ENCODE assay signal across 8 cellular contexts in the genomic region with DNA sequence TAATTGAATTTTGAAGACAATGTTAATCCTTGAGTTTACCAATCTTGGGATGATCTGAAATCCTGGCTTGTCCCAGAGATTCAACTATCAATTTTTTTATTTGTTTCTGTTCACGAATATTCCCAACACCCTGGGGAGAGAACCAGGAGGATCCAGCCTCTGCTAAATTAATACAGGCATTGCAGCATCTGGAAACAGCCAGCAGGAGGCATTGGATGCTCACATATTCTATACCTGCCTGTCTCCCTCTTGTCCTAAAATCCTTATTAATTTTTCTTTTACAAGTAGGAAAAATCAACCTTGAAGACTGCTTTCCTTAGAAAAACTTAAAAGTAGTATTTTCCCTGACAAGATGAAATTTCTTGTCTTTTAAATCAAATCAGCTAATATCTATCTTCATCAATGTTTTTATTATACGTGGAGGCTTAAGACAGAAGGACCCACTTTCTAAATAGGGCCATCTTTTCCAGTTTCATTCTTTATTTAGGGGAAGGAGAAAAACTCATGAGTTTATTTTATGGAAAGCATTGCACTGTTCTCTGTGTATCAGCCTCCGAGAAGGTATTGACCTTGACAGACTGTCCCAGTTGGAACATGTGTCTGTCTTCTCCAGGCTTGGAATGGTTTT.
DNase-seq lines count a peak whose midpoint lies in the region; ATAC-seq, FAIRE-seq and TF ChIP-seq lines count a peak whose summit lies in the region.

No MANE protein-coding gene starts in this region.

- no peaks in the 10 kb centered on the region for H3K27me3 ChIP-seq in BE2C
- peaks cover 5% of the 10 kb centered on the region for H3K27me3 ChIP-seq in upper lobe of right lung

- peak; percentile 80 for FAIRE-seq in GM18507 (lab: Jason Lieb, UNC)

- no peaks in the 10 kb centered on the region for H3K36me3 ChIP-seq in BE2C
- no peaks in the 10 kb centered on the region for H3K36me3 ChIP-seq in upper lobe of right lung

- H3K4me3 ChIP-seq in BE2C (ENCODE audit: low read depth, low read length): no peak overlapping the region
- no peak overlapping the region for H3K4me3 ChIP-seq in cardiac fibroblast (replicated peaks in 1 of 2; ENCODE audit: low read depth in 2 of 2, low read length in 2 of 2)
- no peak overlapping the region for H3K4me3 ChIP-seq in upper lobe of right lung

- intact Hi-C loops in upper lobe of right lung (cut with DNase I): no loop called here

- H3K9me3 ChIP-seq in BE2C (no peaks in the 10 kb centered on the region; the same call in none of the 2 replicates), upper lobe of right lung (no peaks in the 10 kb centered on the region)

- ATAC-seq in left lobe of liver (peak; percentile 84), upper lobe of right lung (peak; percentile 74), HG02763 (IDR thresholded peaks at IDR 0.05; ENCODE audit: unreplicated experiment) (no peak), HG03097 (IDR thresholded peaks at IDR 0.05; ENCODE audit: low FRiP score, unreplicated experiment) (no peak)

- H3K27ac ChIP-seq in upper lobe of right lung: no peak overlapping the region

- no peak for DNase-seq in BE2C
- no peak for DNase-seq in GM18507 (ENCODE audit: extremely low spot score, insufficient read length, low read depth)
- peak; percentile 27 for DNase-seq in NCI-H446 treated with DMSO at 0.1 percent for 48 hours (lab: John Stamatoyannopoulos, UW)
- peak; percentile 71 to 73 for DNase-seq in cardiac fibroblast (ENCODE audit: low read depth in 2 of 2)
- DNase-seq in left lobe of liver (ENCODE audit: low spot score): no peak
- DNase-seq in upper lobe of right lung: no peak

- H3K4me1 ChIP-seq in BE2C (no peaks in the 10 kb centered on the region), upper lobe of right lung (peaks cover 10% of the 10 kb centered on the region)

- peak; percentile 45 for TF ChIP-seq CTCF in BE2C (IDR thresholded peaks at IDR 0.05; ENCODE audit: low read depth, low read length)
- TF ChIP-seq CTCF in cardiac fibroblast (IDR thresholded peaks at IDR 0.05; ENCODE audit: low read depth, low read length): peak; percentile 85
- peak; percentile 78 for TF ChIP-seq CTCF in upper lobe of right lung (IDR thresholded peaks at IDR 0.05)

Comparison
In these comparisons a context has a peak if more than half of its experiments do, and no peak if none do; other contexts are left out.
1. DNase-seq: peak in NCI-H446 treated with DMSO at 0.1 percent for 48 hours (single experiment) and cardiac fibroblast (2 of 2); none in BE2C (single experiment), GM18507 (single experiment), left lobe of liver (single experiment) and upper lobe of right lung (single experiment).
2. ATAC-seq: peak in left lobe of liver (single experiment) and upper lobe of right lung (single experiment); none in HG02763 (single experiment) and HG03097 (single experiment).
3. Peak in every context shown above with its lines, with median percentiles within 50 percentile points of each other: CTCF ChIP-seq.